ENCODE assay signal across 21 cellular contexts in genomic region chr4:80049813-80050534, GRCh38. TPM values are rescaled to one million over a fixed set of nuclear protein-coding genes. Genes with fewer than 3 reads are reported as not detected.
A peak's percentile ranks its signal among the peaks of the same experiment; 100 is the strongest.
DNase-seq lines count a peak whose midpoint lies in the region; ATAC-seq and TF ChIP-seq lines count a peak whose summit lies in the region.
"Had no signal": no experiment of that assay in that cellular context is flagged by ENCODE, and none has a peak within 500 bp of the region (broad histone marks: within the 10 kb centered on the region; RNA-seq: fewer than 3 reads in every experiment).

No MANE protein-coding gene starts in this region.

- H3K9me3 ChIP-seq in heart left ventricle (no peaks in the 10 kb centered on the region), left ventricle myocardium inferior (replicated peaks) (no peaks in the 10 kb centered on the region), sigmoid colon (no peaks in the 10 kb centered on the region)

- no peak overlapping the region for H3K4me3 ChIP-seq in heart left ventricle
- H3K4me3 ChIP-seq in left ventricle myocardium inferior, result no peak overlapping the region
- H3K4me3 ChIP-seq in sigmoid colon, result no peak overlapping the region
- H3K4me3 ChIP-seq: GM12878, SK-N-MC had no signal

- no peak for TF ChIP-seq POLR2A in heart left ventricle (IDR thresholded peaks at IDR 0.05)
- no peak for TF ChIP-seq POLR2A in sigmoid colon (IDR thresholded peaks at IDR 0.05)

- H3K36me3 ChIP-seq in heart left ventricle (peaks cover 0 to 52% (median 22%) of the 10 kb centered on the region in 9 donors), left ventricle myocardium inferior (peaks cover 20% of the 10 kb centered on the region), sigmoid colon (peaks cover 0 to 42% (median under 1%) of the 10 kb centered on the region in 4 donors)

- H3K27me3 ChIP-seq in heart left ventricle (no peaks in the 10 kb centered on the region), left ventricle myocardium inferior (ENCODE audit: low read depth) (no peaks in the 10 kb centered on the region), sigmoid colon (no peaks in the 10 kb centered on the region)

- TF ChIP-seq CTCF in heart left ventricle (IDR thresholded peaks at IDR 0.05) (no peak), left ventricle myocardium inferior (IDR thresholded peaks at IDR 0.05; ENCODE audit: borderline replicate concordance) (no peak), sigmoid colon (IDR thresholded peaks at IDR 0.05) (no peak)

- WGBS in heart left ventricle, 4 donors, result 65 to 77% (median 71%) methylated on average over 7 of the region's 7 CpGs
- WGBS in sigmoid colon, 2 donors, result 77 to 79% methylated on average over 7 of the region's 7 CpGs

- ATAC-seq in heart left ventricle, result peak in 3 of 4 donors; percentile 20 to 67 (median 42)
- ATAC-seq: activated CD4-positive, CD25-positive, alpha-beta regulatory T cell treated with anti-CD3 and anti-CD28 coated beads, Interleukin-2, amount 50 U/mL, for 24 hours; GM12878; Panc1 had no signal

- H3K4me1 ChIP-seq in heart left ventricle (peaks cover 0 to 46% (median 14%) of the 10 kb centered on the region in 12 donors), left ventricle myocardium inferior (peaks cover 54% of the 10 kb centered on the region), sigmoid colon (peaks cover 0 to 85% (median 71%) of the 10 kb centered on the region in 4 donors)

- intact Hi-C loops in heart left ventricle (cut with DNase I) (no loop called here), cardiac septum (cut with DNase I) (no loop called here), left ventricle myocardium inferior (cut with micrococcal nuclease) (no loop called here), sigmoid colon (cut with DNase I) (no loop called here), posterior vena cava (cut with DNase I) (loop anchor here in 1 of 2 donors (5.0 kb wide), 1 partner anchor 738 kb away; no protein-coding TSS in a partner anchor)

- TF ChIP-seq EP300 in sigmoid colon (IDR thresholded peaks at IDR 0.05), result no peak

- H3K27ac ChIP-seq in heart left ventricle, result peak overlapping the region in 4 of 12 donors; percentile 3 to 54 (median 13)
- H3K27ac ChIP-seq in left ventricle myocardium inferior (replicated peaks), result peak overlapping the region; percentile 41
- peak overlapping the region; percentile 46 to 90 (median 72) for H3K27ac ChIP-seq in sigmoid colon
- H3K27ac ChIP-seq: SK-N-MC had no signal

- DNase-seq in heart left ventricle (no peak), cardiac septum (ENCODE audit: low spot score) (no peak), left ventricle myocardium inferior (no peak), sigmoid colon (no peak), dermis blood vessel endothelial cell (no peak), DMS79 (lab: John Stamatoyannopoulos, UW) (no peak), posterior vena cava (ENCODE audit: low spot score) (no peak), Ammon's horn (ENCODE audit: low spot score) (no peak)
- DNase-seq: activated CD8-positive, alpha-beta memory T cell treated with anti-CD3 and anti-CD28 coated beads for 24 hours; activated T-cell treated with anti-CD3 and anti-CD28 coated beads, Interleukin-2, amount 50 U/mL, for 48 hours; CD4-positive, alpha-beta T cell; DMS153; HCEC 1CT; kidney; NCI-H1436 treated with DMSO at 0.1 percent for 48 hours; nucleus accumbens; T1000 had no signal

RNA-seq across cellular contexts. Expression of gene ANTXR2, which starts 23.1 kb away (rescaled TPM):
- total RNA-seq in heart left ventricle (10 to 100 TPM; 33.3 to 76.7 (median 48.7) TPM), cardiac septum (54.6 TPM), left ventricle myocardium inferior (42.4 TPM), sigmoid colon (100 to 1,000 TPM; 170 to 237 (median 212) TPM), dermis blood vessel endothelial cell (36.2 and 36.7 TPM in 2 replicates), posterior vena cava (100 to 1,000 TPM; 111 to 164 TPM)
- polyA plus RNA-seq in heart left ventricle (10 to 100 TPM in 1 of 2 donors, 1 to 10 TPM in 1; 7.0 to 18.0 TPM), sigmoid colon (10 to 100 TPM; 11.4 to 28.5 (median 13.4) TPM)
